Comparison of ENCODE assay signal across 8 cellular contexts in the genomic region with DNA sequence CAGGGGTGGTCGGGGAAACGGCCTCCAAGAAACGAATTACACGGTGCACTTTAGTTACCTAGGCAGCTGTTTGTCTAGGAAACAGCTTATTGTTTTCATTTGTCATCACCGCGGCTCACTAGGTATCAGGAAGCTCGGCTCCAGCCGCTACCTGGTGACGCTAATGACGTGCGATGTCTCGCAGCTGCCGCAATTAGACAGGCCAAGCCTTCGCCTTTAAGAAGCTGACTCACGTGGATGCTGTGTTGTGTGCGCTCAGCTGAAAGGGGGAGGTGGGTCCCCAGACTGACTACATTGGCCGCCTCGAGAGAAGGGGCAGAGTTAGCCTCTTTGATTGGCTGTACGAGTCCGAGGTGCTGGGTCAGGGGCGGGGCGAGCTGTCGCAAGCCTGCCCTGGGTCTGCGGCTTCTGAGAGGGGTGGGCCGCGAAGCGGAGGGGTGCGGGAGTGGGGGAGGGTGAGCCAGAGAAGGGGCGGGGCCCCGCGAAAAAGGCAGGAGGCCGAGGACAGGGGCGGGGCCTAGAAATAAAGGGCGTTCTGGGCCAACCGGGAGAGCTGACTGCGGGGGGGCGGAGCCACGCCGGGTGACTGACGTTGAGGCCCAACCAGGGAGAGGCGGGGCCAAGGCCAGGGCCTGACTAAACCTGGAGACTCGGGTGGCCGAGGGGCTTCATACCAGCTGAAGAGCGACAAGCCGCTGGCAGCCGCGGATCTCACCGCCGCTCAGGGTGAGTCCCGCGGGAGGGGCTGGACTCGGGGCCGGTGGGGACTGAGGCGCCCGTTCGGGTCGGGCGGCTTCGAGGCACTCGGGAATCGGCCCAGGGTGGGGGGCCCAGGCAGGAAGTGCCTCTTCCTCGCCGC. TPM values are rescaled to one million over a fixed set of nuclear protein-coding genes. Genes with fewer than 3 reads are reported as not detected.
DNase-seq lines count a peak whose midpoint lies in the region; ATAC-seq, FAIRE-seq and TF ChIP-seq lines count a peak whose summit lies in the region.

A gene (plus strand): TSS at position 671 of the 859 bp plus-strand sequence. CDS start 9,645 bp downstream, outside the sequence.

- WGBS in IMR-90 (ENCODE audit: extremely low coverage in 2 of 2, insufficient read length in 1 of 2), 2 experiments, result 1% methylated on average over 33 of the region's 63 CpGs; no CpG with 5 or more reads in 1 of the 2 experiments

- CTCF ChIA-PET in IMR-90 (lab: Yijun Ruan, JAX) (interaction anchor here (0.7 to 1.9 kb wide), 3 partner anchors 9 to 565 kb away, joined by 3 to 9 read pairs (median 8); no protein-coding TSS in a partner anchor), endothelial cell of umbilical vein (lab: Charles Lee) (interaction anchor here (0.7 to 8.0 kb wide), 8 partner anchors 9 to 565 kb away, joined by 3 to 101 read pairs (median 6); no protein-coding TSS in a partner anchor)

- intact Hi-C loops in IMR-90 (cut with micrococcal nuclease), result loop anchor here (1.0 kb wide), 1 partner anchor 55 kb away; no protein-coding TSS in a partner anchor
- intact Hi-C loops in endothelial cell of umbilical vein (cut with micrococcal nuclease), result loop anchor here (2.0 to 5.0 kb wide), 4 partner anchors 56 to 566 kb away; a partner anchor contains a TSS

- H3K9ac ChIP-seq in IMR-90 (ENCODE audit: low read depth, low read length), result peak within 1 kb of the TSS; percentile 92
- H3K9ac ChIP-seq in endothelial cell of umbilical vein (replicated peaks; ENCODE audit: extremely low read depth, insufficient read depth, low read length), result peak within 1 kb of the TSS; percentile 96

- FAIRE-seq in endothelial cell of umbilical vein (lab: Jason Lieb, UNC), result peak; percentile 99

- TF ChIP-seq CTCF in IMR-90 (conservative IDR thresholded peaks at IDR 0.05; ENCODE audit: low read depth, low read length) (no peak), endothelial cell of umbilical vein (IDR thresholded peaks at IDR 0.05; ENCODE audit: extremely low read depth in 1 of 2, insufficient read depth in 1 of 2, low read depth in 1 of 2, low read length in 2 of 2) (no peak)

- H2AFZ ChIP-seq in IMR-90 (replicated peaks; ENCODE audit: low read length, poor library complexity), result peak within 1 kb of the TSS; percentile 93
- H2AFZ ChIP-seq in endothelial cell of umbilical vein (ENCODE audit: low read depth, low read length), result peak within 1 kb of the TSS; percentile 63

- H3K4me3 ChIP-seq in IMR-90 (ENCODE audit: insufficient read depth, low read depth, low read length) (peak within 1 kb of the TSS; percentile 67), endothelial cell of umbilical vein (replicated peaks in 1 of 3; ENCODE audit: insufficient read depth in 1 of 3, low read depth in 1 of 3, low read length in 3 of 3) (peak within 1 kb of the TSS; percentile 75 to 92 (median 80))

- no peak within 1 kb of the TSS for H3K14ac ChIP-seq in IMR-90 (replicated peaks; ENCODE audit: low read depth, low read length)

- H2BK20ac ChIP-seq in IMR-90 (ENCODE audit: low read depth, low read length), result no peak within 1 kb of the TSS

- H3K4ac ChIP-seq in IMR-90 (ENCODE audit: low read depth, low read length), result peak within 1 kb of the TSS; percentile 45; the same call in 1 of the 2 replicates

- H3K4me1 ChIP-seq in IMR-90 (ENCODE audit: control insufficient read depth, insufficient read depth, low read length) (peaks cover 7% of the 10 kb centered on the region), endothelial cell of umbilical vein (ENCODE audit: control insufficient read depth, extremely low read depth, insufficient read depth, low read length) (peaks cover 30% of the 10 kb centered on the region)

- H3K9me3 ChIP-seq in IMR-90 (ENCODE audit: control insufficient read depth, insufficient read depth, low read length) (no peaks in the 10 kb centered on the region), endothelial cell of umbilical vein (replicated peaks; ENCODE audit: control insufficient read depth, insufficient read depth, low read length) (no peaks in the 10 kb centered on the region)

- no peak within 1 kb of the TSS for H3K23ac ChIP-seq in IMR-90 (ENCODE audit: low read depth, low read length)

- peaks cover 16 to 30% of the 10 kb centered on the region in 2 experiments for H3K79me1 ChIP-seq in IMR-90 (ENCODE audit: low read depth in 1 of 2, low read length in 2 of 2)

- peaks cover 4% of the 10 kb centered on the region for H3K36me3 ChIP-seq in IMR-90 (ENCODE audit: control insufficient read depth, insufficient read depth, low read length)
- peaks cover 0 to 2% of the 10 kb centered on the region in 2 experiments for H3K36me3 ChIP-seq in endothelial cell of umbilical vein (ENCODE audit: control insufficient read depth in 2 of 2, extremely low read depth in 1 of 2, insufficient read depth in 2 of 2, low read length in 2 of 2)

- H3K4me2 ChIP-seq in IMR-90 (ENCODE audit: low read depth, low read length) (peak within 1 kb of the TSS; percentile 94), endothelial cell of umbilical vein (ENCODE audit: insufficient read depth, low read length) (peak within 1 kb of the TSS; percentile 90)

- peak within 1 kb of the TSS in 1 of 2 experiments; percentile 22; a peak in 2 of 4 replicates for H4K8ac ChIP-seq in IMR-90 (ENCODE audit: low read depth in 2 of 2, low read length in 2 of 2)

- POLR2A ChIA-PET in IMR-90 (lab: Charles Lee; ENCODE audit: unreplicated experiment), result interaction anchor here (0.6 kb wide), 2 partner anchors 129 to 1745 kb away, joined by 4 to 5 read pairs; no protein-coding TSS in a partner anchor
- POLR2A ChIA-PET in endothelial cell of umbilical vein (lab: Charles Lee), result interaction anchor here (0.6 to 1.2 kb wide), 6 partner anchors 11 to 1137 kb away, joined by 3 to 14 read pairs (median 4); a partner anchor contains a TSS

- no peaks in the 10 kb centered on the region for H3K79me2 ChIP-seq in endothelial cell of umbilical vein (ENCODE audit: control insufficient read depth, insufficient read depth, low read length)

- ATAC-seq in GM21528 (IDR thresholded peaks at IDR 0.05; ENCODE audit: low FRiP score, unreplicated experiment) (peak; percentile 94), IMR-90 (ENCODE audit: low read depth) (peak; percentile 93)

- peak; percentile 96 for TF ChIP-seq POLR2A in IMR-90 (IDR thresholded peaks at IDR 0.05; ENCODE audit: low read depth, low read length)
- TF ChIP-seq POLR2A in endothelial cell of umbilical vein (IDR thresholded peaks at IDR 0.05; ENCODE audit: low read depth, low read length), result peak; percentile 66

- dilution Hi-C loops in IMR-90 (cut with HindIII; ENCODE audit: low sequenced_read_pairs, unreplicated experiment), result no loop called here
- dilution Hi-C loops in endothelial cell of umbilical vein (cut with MboI; ENCODE audit: extremely low pct_ligation_motif_present, low sequenced_read_pairs), result no loop called here

- H3K27ac ChIP-seq in IMR-90 (ENCODE audit: insufficient read depth, low read length) (peak within 1 kb of the TSS; percentile 91), endothelial cell of umbilical vein (ENCODE audit: insufficient read depth, low read depth, low read length) (peak within 1 kb of the TSS; percentile 87)

- DNase-seq in DMS 273 (lab: John Stamatoyannopoulos, UW; ENCODE audit: unreplicated experiment) (peak; percentile 100), IMR-90 (peak; percentile 99), OCI-M1 (lab: John Stamatoyannopoulos, UW) (peak; percentile 100), activated T-cell treated with anti-CD3 and anti-CD28 coated beads for 24 hours (ENCODE audit: low read depth) (peak; percentile 99), endothelial cell of umbilical vein (ENCODE audit: low read depth, low spot score) (peak; percentile 100), midbrain (lab: John Stamatoyannopoulos, UW) (peak; percentile 99)
- DNase-seq in stimulated activated CD8-positive, alpha-beta memory T cell treated with anti-CD3 and anti-CD28 coated beads, Interleukin-2, amount 100 ng/mL, for 1 hour (ENCODE audit: low read depth in 2 of 2), result peak; percentile 99

- BruUV-seq in IMR-90 (replicated peaks; lab: Mats Ljungman, UMichigan) (no TSS peak), endothelial cell of umbilical vein (replicated peaks; lab: Mats Ljungman, UMichigan) (no TSS peak)

- no peak within 1 kb of the TSS for H4K91ac ChIP-seq in IMR-90 (ENCODE audit: insufficient read depth, low read depth, low read length)

- peak within 1 kb of the TSS; percentile 2; the same call in 1 of the 2 replicates for H3K18ac ChIP-seq in IMR-90 (ENCODE audit: low read depth, low read length)

- H4K5ac ChIP-seq in IMR-90 (ENCODE audit: low read depth, low read length), result no peak within 1 kb of the TSS; the same call in none of the 2 replicates

- no peak for TF ChIP-seq RAD21 in IMR-90 (IDR thresholded peaks at IDR 0.05; ENCODE audit: low read length)

- no peak within 1 kb of the TSS for H2BK120ac ChIP-seq in IMR-90 (ENCODE audit: low read depth, low read length)

- no peaks in the 10 kb centered on the region for H3K27me3 ChIP-seq in IMR-90 (ENCODE audit: control insufficient read depth, insufficient read depth, low read length)
- H3K27me3 ChIP-seq in endothelial cell of umbilical vein (ENCODE audit: control insufficient read depth in 2 of 2, insufficient read depth in 2 of 2, low read length in 2 of 2), result peaks cover 1 to 7% of the 10 kb centered on the region in 2 experiments

- no peak within 1 kb of the TSS for H3K56ac ChIP-seq in IMR-90 (ENCODE audit: extremely low read depth, insufficient read depth, low read length)

- peaks cover 17% of the 10 kb centered on the region for H4K20me1 ChIP-seq in IMR-90 (ENCODE audit: insufficient read depth, low read length)
- H4K20me1 ChIP-seq in endothelial cell of umbilical vein (replicated peaks; ENCODE audit: control insufficient read depth, extremely low read depth, insufficient read depth, low read length), result no peaks in the 10 kb centered on the region

- no peak within 1 kb of the TSS; the same call in 1 of the 2 replicates for H2AK5ac ChIP-seq in IMR-90 (ENCODE audit: low read depth, low read length)

- H2BK15ac ChIP-seq in IMR-90 (ENCODE audit: low read depth, low read length), result no peak within 1 kb of the TSS

- peak within 1 kb of the TSS; percentile 92 for H2BK5ac ChIP-seq in IMR-90 (ENCODE audit: low read depth, low read length, poor library complexity, severe bottlenecking)

- H2AK9ac ChIP-seq in IMR-90 (replicated peaks; ENCODE audit: low read depth, low read length, poor library complexity), result peak within 1 kb of the TSS; percentile 90

- in situ Hi-C loops in IMR-90 (cut with MboI; ENCODE audit: low sequenced_read_pairs), result no loop called here

- peaks cover 3% of the 10 kb centered on the region; the same call in 1 of the 2 replicates for H3K9me1 ChIP-seq in IMR-90 (ENCODE audit: insufficient read depth, low read length)
- H3K9me1 ChIP-seq in endothelial cell of umbilical vein (replicated peaks; ENCODE audit: control insufficient read depth, extremely low read depth, insufficient read depth, low read length), result no peaks in the 10 kb centered on the region

RNA-seq across cellular contexts. Expression of the gene that starts here (rescaled TPM):
- total RNA-seq in IMR-90 (2012; rRNA removed) (40.7 and 54.7 TPM in 2 replicates), endothelial cell of umbilical vein (59.3 and 62.0 TPM in 2 replicates)
- polyA plus RNA-seq in IMR-90 (2012; rRNA removed) (49.6 and 62.6 TPM in 2 replicates), endothelial cell of umbilical vein (49.5 and 51.8 TPM in 2 replicates)
- polyA plus RNA-seq in IMR-90 (2012; cell fraction: cytosol; rRNA removed), result 14.5 and 14.6 TPM in 2 replicates
- 7.3 and 43.8 TPM in 2 replicates for polyA plus RNA-seq in IMR-90 (2012; cell fraction: nucleus; rRNA removed; ENCODE audit: low replicate concordance)
- 54.0 and 67.5 TPM in 2 replicates for polyA plus RNA-seq in endothelial cell of umbilical vein (2011; cell fraction: cytosol; rRNA removed)
- 68.2 and 80.6 TPM in 2 replicates for polyA plus RNA-seq in endothelial cell of umbilical vein (2011; cell fraction: nucleus; rRNA removed)
- polyA plus RNA-seq in endothelial cell of umbilical vein (2012), result 75.4 and 100 TPM in 2 replicates
- 78.6 and 96.8 TPM in 2 replicates for polyA minus RNA-seq in endothelial cell of umbilical vein
- polyA minus RNA-seq in endothelial cell of umbilical vein (2011; cell fraction: cytosol; rRNA and poly(A)+ RNA removed), result 7.8 TPM
- 75.8 and 85.7 TPM in 2 replicates for polyA minus RNA-seq in endothelial cell of umbilical vein (2011; cell fraction: nucleus; rRNA and poly(A)+ RNA removed)

Comparison
In these comparisons a context has a peak if more than half of its experiments do, and no peak if none do; other contexts are left out.
1. Peak in every context shown above with its lines: DNase-seq, ATAC-seq, H3K4me3 ChIP-seq and H3K27ac ChIP-seq.